In the genomic region with DNA sequence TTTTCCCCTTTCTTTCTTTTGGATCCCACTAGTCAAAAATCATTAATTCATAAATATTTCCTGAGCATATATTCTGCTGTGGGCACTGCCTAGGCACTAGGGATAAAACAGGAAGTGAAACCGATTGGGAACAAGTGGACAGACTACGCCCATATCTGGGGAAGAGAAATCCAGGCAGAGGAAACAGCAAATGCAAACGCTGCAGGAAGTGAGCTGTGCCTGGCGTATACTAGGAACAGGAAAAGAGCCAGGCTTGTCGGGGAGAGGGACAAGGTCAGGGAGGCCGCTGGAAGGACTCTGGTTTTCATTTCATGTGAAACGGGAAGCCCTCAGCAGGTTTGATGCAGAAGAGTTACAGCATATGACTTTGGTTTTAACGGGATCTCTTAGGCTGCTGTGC, we compare ENCODE assay signal across 1 cellular context.
TF ChIP-seq lines count a peak whose summit lies in the region.

No MANE protein-coding gene starts in this region.

TF ChIP-seq in WTC11, 78 proteins besides CTCF, POLR2A, EP300 and RAD21 (continued from another document):
- TF ChIP-seq, protein P1, sequence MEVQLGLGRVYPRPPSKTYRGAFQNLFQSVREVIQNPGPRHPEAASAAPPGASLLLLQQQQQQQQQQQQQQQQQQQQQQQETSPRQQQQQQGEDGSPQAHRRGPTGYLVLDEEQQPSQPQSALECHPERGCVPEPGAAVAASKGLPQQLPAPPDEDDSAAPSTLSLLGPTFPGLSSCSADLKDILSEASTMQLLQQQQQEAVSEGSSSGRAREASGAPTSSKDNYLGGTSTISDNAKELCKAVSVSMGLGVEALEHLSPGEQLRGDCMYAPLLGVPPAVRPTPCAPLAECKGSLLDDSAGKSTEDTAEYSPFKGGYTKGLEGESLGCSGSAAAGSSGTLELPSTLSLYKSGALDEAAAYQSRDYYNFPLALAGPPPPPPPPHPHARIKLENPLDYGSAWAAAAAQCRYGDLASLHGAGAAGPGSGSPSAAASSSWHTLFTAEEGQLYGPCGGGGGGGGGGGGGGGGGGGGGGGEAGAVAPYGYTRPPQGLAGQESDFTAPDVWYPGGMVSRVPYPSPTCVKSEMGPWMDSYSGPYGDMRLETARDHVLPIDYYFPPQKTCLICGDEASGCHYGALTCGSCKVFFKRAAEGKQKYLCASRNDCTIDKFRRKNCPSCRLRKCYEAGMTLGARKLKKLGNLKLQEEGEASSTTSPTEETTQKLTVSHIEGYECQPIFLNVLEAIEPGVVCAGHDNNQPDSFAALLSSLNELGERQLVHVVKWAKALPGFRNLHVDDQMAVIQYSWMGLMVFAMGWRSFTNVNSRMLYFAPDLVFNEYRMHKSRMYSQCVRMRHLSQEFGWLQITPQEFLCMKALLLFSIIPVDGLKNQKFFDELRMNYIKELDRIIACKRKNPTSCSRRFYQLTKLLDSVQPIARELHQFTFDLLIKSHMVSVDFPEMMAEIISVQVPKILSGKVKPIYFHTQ (CRISPR knock-in tag; IDR thresholded peaks at IDR 0.05) = no peak
- TF ChIP-seq, protein P2, sequence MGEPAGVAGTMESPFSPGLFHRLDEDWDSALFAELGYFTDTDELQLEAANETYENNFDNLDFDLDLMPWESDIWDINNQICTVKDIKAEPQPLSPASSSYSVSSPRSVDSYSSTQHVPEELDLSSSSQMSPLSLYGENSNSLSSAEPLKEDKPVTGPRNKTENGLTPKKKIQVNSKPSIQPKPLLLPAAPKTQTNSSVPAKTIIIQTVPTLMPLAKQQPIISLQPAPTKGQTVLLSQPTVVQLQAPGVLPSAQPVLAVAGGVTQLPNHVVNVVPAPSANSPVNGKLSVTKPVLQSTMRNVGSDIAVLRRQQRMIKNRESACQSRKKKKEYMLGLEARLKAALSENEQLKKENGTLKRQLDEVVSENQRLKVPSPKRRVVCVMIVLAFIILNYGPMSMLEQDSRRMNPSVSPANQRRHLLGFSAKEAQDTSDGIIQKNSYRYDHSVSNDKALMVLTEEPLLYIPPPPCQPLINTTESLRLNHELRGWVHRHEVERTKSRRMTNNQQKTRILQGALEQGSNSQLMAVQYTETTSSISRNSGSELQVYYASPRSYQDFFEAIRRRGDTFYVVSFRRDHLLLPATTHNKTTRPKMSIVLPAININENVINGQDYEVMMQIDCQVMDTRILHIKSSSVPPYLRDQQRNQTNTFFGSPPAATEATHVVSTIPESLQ (CRISPR knock-in tag; IDR thresholded peaks at IDR 0.05) = no peak
- no peak for TF ChIP-seq ZNF263 (CRISPR knock-in tag; IDR thresholded peaks at IDR 0.05; ENCODE audit: low read depth)
- TF ChIP-seq JUN (CRISPR knock-in tag; IDR thresholded peaks at IDR 0.05) = no peak
- TF ChIP-seq, protein P3, sequence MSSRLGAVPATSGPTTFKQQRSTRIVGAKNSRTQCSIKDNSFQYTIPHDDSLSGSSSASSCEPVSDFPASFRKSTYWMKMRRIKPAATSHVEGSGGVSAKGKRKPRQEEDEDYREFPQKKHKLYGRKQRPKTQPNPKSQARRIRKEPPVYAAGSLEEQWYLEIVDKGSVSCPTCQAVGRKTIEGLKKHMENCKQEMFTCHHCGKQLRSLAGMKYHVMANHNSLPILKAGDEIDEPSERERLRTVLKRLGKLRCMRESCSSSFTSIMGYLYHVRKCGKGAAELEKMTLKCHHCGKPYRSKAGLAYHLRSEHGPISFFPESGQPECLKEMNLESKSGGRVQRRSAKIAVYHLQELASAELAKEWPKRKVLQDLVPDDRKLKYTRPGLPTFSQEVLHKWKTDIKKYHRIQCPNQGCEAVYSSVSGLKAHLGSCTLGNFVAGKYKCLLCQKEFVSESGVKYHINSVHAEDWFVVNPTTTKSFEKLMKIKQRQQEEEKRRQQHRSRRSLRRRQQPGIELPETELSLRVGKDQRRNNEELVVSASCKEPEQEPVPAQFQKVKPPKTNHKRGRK (CRISPR knock-in tag; IDR thresholded peaks at IDR 0.05; ENCODE audit: borderline replicate concordance) = no peak
TF ChIP-seq in WTC11: peak in this region for 0.
